ENCODE assay signal across 18 cellular contexts in the genomic region with DNA sequence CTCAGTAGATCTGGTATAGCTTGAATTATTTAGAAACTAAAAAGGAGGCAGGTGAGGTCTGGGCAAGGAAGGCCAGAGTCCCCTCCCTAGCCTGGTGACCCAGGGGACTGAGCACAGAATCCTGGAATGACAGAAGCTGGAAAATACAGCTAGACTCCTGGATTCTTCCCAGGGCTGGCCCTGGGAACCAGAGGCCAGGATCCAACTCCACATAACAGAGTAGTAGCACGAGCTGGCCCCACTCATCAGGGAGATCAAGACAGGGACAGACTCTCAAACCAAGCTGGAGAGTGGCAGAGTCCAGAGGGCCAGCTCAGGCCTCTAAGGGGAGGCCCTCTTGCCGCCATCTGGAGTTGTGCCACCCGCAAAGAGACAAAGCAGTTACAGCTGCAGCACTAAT.
"Had no signal": no experiment of that assay in that cellular context is flagged by ENCODE, and none has a peak within 500 bp of the region (broad histone marks: within the 10 kb centered on the region; RNA-seq: fewer than 3 reads in every experiment).

No MANE protein-coding gene starts in this region.

- H3K4me3 ChIP-seq: dorsolateral prefrontal cortex, prostate gland, right atrium auricular region, stomach, testis had no signal

- ATAC-seq: activated CD4-positive, CD25-positive, alpha-beta regulatory T cell treated with anti-CD3 and anti-CD28 coated beads, Interleukin-2, amount 50 U/mL, for 24 hours; activated naive CD4-positive, alpha-beta T cell treated with anti-CD3 and anti-CD28 coated beads, Interleukin-2, amount 50 U/mL, for 72 hours; activated T-cell treated with anti-CD3 and anti-CD28 coated beads, Interleukin-2, amount 50 U/mL, for 72 hours; foreskin keratinocyte; left lobe of liver had no signal

- H3K4me3 Mint-ChIP-seq: activated T-cell treated with anti-CD3 and anti-CD28 coated beads, Interleukin-2, amount 50 U/mL, for 72 hours; endodermal cell; memory B cell had no signal

- DNase-seq: activated CD4-positive, alpha-beta T cell treated with anti-CD3 and anti-CD28 coated beads, Interleukin-2, amount 50 U/mL, for 4 hours; activated gamma-delta T cell; activated T-cell treated with anti-CD3 and anti-CD28 coated beads, Interleukin-2, amount 50 U/mL, for 72 hours; amniotic stem cell; dorsolateral prefrontal cortex; endodermal cell; foreskin keratinocyte; hippocampal formation; stimulated activated CD4-positive, alpha-beta T cell treated with anti-CD3 and anti-CD28 coated beads, Interleukin-2, amount 100 ng/mL, for 24 hours; stomach; testis had no signal

- H3K27ac Mint-ChIP-seq: activated T-cell treated with anti-CD3 and anti-CD28 coated beads, Interleukin-2, amount 50 U/mL, for 72 hours; memory B cell had no signal

- H3K27ac ChIP-seq: epithelial cell of prostate, foreskin keratinocyte, stomach, testis had no signal

- H3K9me3 Mint-ChIP-seq: activated naive CD4-positive, alpha-beta T cell treated with anti-CD3 and anti-CD28 coated beads, Interleukin-2, amount 50 U/mL, for 72 hours; activated T-cell treated with anti-CD3 and anti-CD28 coated beads, Interleukin-2, amount 50 U/mL, for 72 hours; endodermal cell; memory B cell had no signal

- H3K36me3 Mint-ChIP-seq: activated naive CD4-positive, alpha-beta T cell treated with anti-CD3 and anti-CD28 coated beads, Interleukin-2, amount 50 U/mL, for 72 hours had no signal
